ENCODE assay signal across 25 cellular contexts in the genomic region with DNA sequence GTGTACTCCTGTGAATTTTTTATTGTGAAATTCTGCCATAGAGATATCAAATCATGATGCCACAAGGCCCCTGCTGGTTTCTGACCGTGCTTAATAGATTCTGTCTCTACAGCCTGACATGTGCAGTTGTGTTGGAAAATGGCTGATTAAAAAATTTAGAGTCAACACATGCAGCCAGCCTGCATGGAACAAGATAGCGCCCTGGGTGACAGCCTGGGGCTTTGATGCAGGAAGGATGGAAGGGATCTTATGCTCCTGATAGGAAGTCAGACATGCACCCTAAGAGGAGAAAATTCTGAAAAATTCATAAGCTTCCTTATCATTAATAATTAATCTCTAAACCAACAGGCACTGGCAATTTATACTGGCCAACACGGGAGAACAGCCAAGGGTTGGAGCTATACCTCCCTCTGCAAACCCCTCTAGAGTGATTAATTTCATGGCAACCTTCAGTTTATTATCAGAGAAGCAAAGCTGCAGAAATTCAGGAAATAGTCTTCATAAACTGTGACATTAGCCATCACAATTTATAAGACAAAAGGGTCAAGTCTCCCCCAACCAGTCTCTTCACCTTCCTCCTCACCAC.
"Had no signal": no experiment of that assay in that cellular context is flagged by ENCODE, and none has a peak within 500 bp of the region (broad histone marks: within the 10 kb centered on the region; RNA-seq: fewer than 3 reads in every experiment).

No MANE protein-coding gene starts in this region.

- H3K9me3 ChIP-seq: SJSA1 had no signal

- H3K27ac Mint-ChIP-seq: activated CD8-positive, alpha-beta memory T cell treated with anti-CD3 and anti-CD28 coated beads, Interleukin-2, amount 10 ng/mL, durations not matched to agents 7 days and 5 days; activated naive CD4-positive, alpha-beta T cell treated with anti-CD3 and anti-CD28 coated beads, Interleukin-2, amount 50 U/mL, for 24 hours; activated T-cell treated with anti-CD3 and anti-CD28 coated beads, Interleukin-2, amount 50 U/mL, for 24 hours; activated T-helper 1 cell treated with anti-CD3 and anti-CD28 coated beads, Interleukin-12 subunit alpha, Interleukin-12 subunit beta, Interleukin-2, Interleukin-4 antibody, amounts not matched to agents 30 ng/mL and 10 ng/mL and 1 ng/mL, durations not matched to agents 14 hours and 24 hours and 36 hours; T-cell had no signal

- H3K27me3 Mint-ChIP-seq: activated CD8-positive, alpha-beta memory T cell treated with anti-CD3 and anti-CD28 coated beads, Interleukin-2, amount 10 ng/mL, durations not matched to agents 7 days and 5 days; activated naive CD4-positive, alpha-beta T cell treated with anti-CD3 and anti-CD28 coated beads, Interleukin-2, amount 50 U/mL, for 24 hours; central memory CD8-positive, alpha-beta T cell had no signal

- H3K9me3 Mint-ChIP-seq: activated naive CD4-positive, alpha-beta T cell treated with anti-CD3 and anti-CD28 coated beads, Interleukin-2, amount 50 U/mL, for 24 hours; activated T-cell treated with anti-CD3 and anti-CD28 coated beads, Interleukin-2, amount 50 U/mL, for 24 hours; activated T-helper 1 cell treated with anti-CD3 and anti-CD28 coated beads, Interleukin-12 subunit alpha, Interleukin-12 subunit beta, Interleukin-2, Interleukin-4 antibody, amounts not matched to agents 30 ng/mL and 10 ng/mL and 1 ng/mL, durations not matched to agents 14 hours and 24 hours and 36 hours had no signal

- H3K4me3 Mint-ChIP-seq: activated CD8-positive, alpha-beta memory T cell treated with anti-CD3 and anti-CD28 coated beads, Interleukin-2, amount 10 ng/mL, durations not matched to agents 7 days and 5 days; activated naive CD4-positive, alpha-beta T cell treated with anti-CD3 and anti-CD28 coated beads, Interleukin-2, amount 50 U/mL, for 24 hours; activated T-cell treated with anti-CD3 and anti-CD28 coated beads, Interleukin-2, amount 50 U/mL, for 24 hours; activated T-helper 1 cell treated with anti-CD3 and anti-CD28 coated beads, Interleukin-12 subunit alpha, Interleukin-12 subunit beta, Interleukin-2, Interleukin-4 antibody, amounts not matched to agents 30 ng/mL and 10 ng/mL and 1 ng/mL, durations not matched to agents 14 hours and 24 hours and 36 hours; central memory CD8-positive, alpha-beta T cell; T-cell had no signal

- H3K36me3 Mint-ChIP-seq: activated CD8-positive, alpha-beta memory T cell treated with anti-CD3 and anti-CD28 coated beads, Interleukin-2, amount 10 ng/mL, durations not matched to agents 7 days and 5 days; activated naive CD4-positive, alpha-beta T cell treated with anti-CD3 and anti-CD28 coated beads, Interleukin-2, amount 50 U/mL, for 24 hours; T-cell had no signal

- DNase-seq: activated CD4-positive, alpha-beta T cell treated with anti-CD3 and anti-CD28 coated beads for 48 hours; activated CD4-positive, alpha-beta T cell treated with anti-CD3 and anti-CD28 coated beads, Interleukin-2, amount 50 U/mL, for 48 hours; activated CD4-positive, CD25-positive, alpha-beta regulatory T cell treated with anti-CD3 and anti-CD28 coated beads, Interleukin-2, amount 50 U/mL, for 72 hours; activated CD8-positive, alpha-beta memory T cell treated with anti-CD3 and anti-CD28 coated beads, Interleukin-2, amount 10 ng/mL, durations not matched to agents 7 days and 5 days; activated effector memory CD4-positive, alpha-beta T cell treated with Interleukin-2 at 50 U/mL for 16 hours; activated naive CD4-positive, alpha-beta T cell; activated T-cell treated with anti-CD3 and anti-CD28 coated beads, Interleukin-2, amount 50 U/mL, for 24 hours; aorta; KG1; NCI-H1048; NCI-H146; NCI-H187 treated with DMSO at 0.1 percent for 48 hours; NCI-H2081 treated with DMSO at 0.1 percent for 48 hours; NCI-H2171 treated with DMSO at 0.1 percent for 48 hours; NCI-H226; NCI-H526; NCI-H774; PC-3; SHP77; T-cell; T-helper 2 cell had no signal

- H3K4me3 ChIP-seq: SJSA1 had no signal

- H3K27ac ChIP-seq: SJSA1 had no signal

- H3K4me1 Mint-ChIP-seq: activated CD8-positive, alpha-beta memory T cell treated with anti-CD3 and anti-CD28 coated beads, Interleukin-2, amount 10 ng/mL, durations not matched to agents 7 days and 5 days; activated naive CD4-positive, alpha-beta T cell treated with anti-CD3 and anti-CD28 coated beads, Interleukin-2, amount 50 U/mL, for 24 hours; central memory CD8-positive, alpha-beta T cell; T-cell had no signal

- H3K36me3 ChIP-seq: SJSA1 had no signal

- H3K4me1 ChIP-seq: SJSA1 had no signal

- H3K27me3 ChIP-seq: SJSA1 had no signal

- ATAC-seq: activated CD8-positive, alpha-beta memory T cell treated with anti-CD3 and anti-CD28 coated beads, Interleukin-2, amount 10 ng/mL, durations not matched to agents 7 days and 5 days; PC-3; T-cell had no signal
